In genomic region chr11:72012897-72013721, GRCh38 we compare ENCODE assay signal across 9 cellular contexts. TPM values are rescaled to one million over a fixed set of nuclear protein-coding genes. Genes with fewer than 3 reads are reported as not detected.
A peak's percentile ranks its signal among the peaks of the same experiment; 100 is the strongest.
DNase-seq lines count a peak whose midpoint lies in the region; ATAC-seq, FAIRE-seq and TF ChIP-seq lines count a peak whose summit lies in the region.
"Had no signal": no experiment of that assay in that cellular context is flagged by ENCODE, and none has a peak within 500 bp of the region (broad histone marks: within the 10 kb centered on the region; RNA-seq: fewer than 3 reads in every experiment).

No MANE protein-coding gene starts in this region.

- TF ChIP-seq RAD21 in K562 (CRISPR knock-in tag; conservative IDR thresholded peaks at IDR 0.05 in 1 of 2, IDR thresholded peaks at IDR 0.05 in 1 of 2) = no peak

- intact Hi-C loops in K562 (cut with micrococcal nuclease) = no loop called here
- intact Hi-C loops in gastrocnemius medialis (cut with DNase I; ENCODE audit: low total_unique reads) = no loop called here

- H4K20me1 ChIP-seq in K562 (replicated peaks; ENCODE audit: control insufficient read depth, insufficient read depth, low read length) = peaks cover 5% of the 10 kb centered on the region; the same call in 1 of the 2 replicates

- in situ Hi-C loops in K562 (cut with MboI) = no loop called here
- in situ Hi-C loops in gastrocnemius medialis (cut with MboI; ENCODE audit: low sequenced_read_pairs in 4 of 4) = no loop called here
- in situ Hi-C loops in HAP-1 (cut with MboI; ENCODE audit: low sequenced_read_pairs) = no loop called here

- TF ChIP-seq CTCF in K562 (IDR thresholded peaks at IDR 0.05 in 2 of 3, conservative IDR thresholded peaks at IDR 0.05 in 1 of 3; ENCODE audit: insufficient read depth in 2 of 3, low read depth in 1 of 3, low read length in 3 of 3) (no peak), gastrocnemius medialis (IDR thresholded peaks at IDR 0.05 in 4 of 5, conservative IDR thresholded peaks at IDR 0.05 in 1 of 5) (no peak), foreskin fibroblast (IDR thresholded peaks at IDR 0.05; ENCODE audit: low read depth, low read length) (no peak)

- H3K36me3 ChIP-seq in K562 (ENCODE audit: control insufficient read depth, insufficient read depth, low read length) = peaks cover 96% of the 10 kb centered on the region
- H3K36me3 ChIP-seq in gastrocnemius medialis = peaks cover 0 to 89% of the 10 kb centered on the region in 2 donors
- peaks cover 90% of the 10 kb centered on the region for H3K36me3 ChIP-seq in HAP-1 (replicated peaks)

- H3K4me1 ChIP-seq in K562 (replicated peaks in 1 of 2; ENCODE audit: control insufficient read depth in 2 of 2, insufficient read depth in 2 of 2, low read length in 2 of 2) (peaks cover 0 to 7% of the 10 kb centered on the region in 2 experiments; a peak in 1 of 5 replicates), gastrocnemius medialis (peaks cover 43 to 44% of the 10 kb centered on the region in 2 donors), HAP-1 (no peaks in the 10 kb centered on the region)

- BruUV-seq in K562 (replicated peaks; lab: Mats Ljungman, UMichigan) = no TSS peak

- TF ChIP-seq POLR2A in K562 (conservative IDR thresholded peaks at IDR 0.05) = no peak
- no peak for TF ChIP-seq POLR2A in gastrocnemius medialis (IDR thresholded peaks at IDR 0.05)

- H3K9ac ChIP-seq in K562 (ENCODE audit: insufficient read depth in 1 of 2, low read depth in 2 of 2, low read length in 2 of 2) = peak overlapping the region in 1 of 2 experiments; percentile 10; a peak in 1 of 4 replicates

- TF ChIP-seq EP300 in K562 (IDR thresholded peaks at IDR 0.05; ENCODE audit: low read length) = no peak

- CTCF ChIA-PET in K562 (lab: Yijun Ruan, JAX; ENCODE audit: low intra/inter-chr PET ratio) = no interaction called here

- no peak overlapping the region for H3K27ac ChIP-seq in K562 (ENCODE audit: extremely low read depth, low read depth, low read length)
- H3K27ac ChIP-seq in gastrocnemius medialis = peak overlapping the region; percentile 28 to 66 (median 50)

- H3K4me2 ChIP-seq in K562 (ENCODE audit: insufficient read depth, low read length) = no peak overlapping the region

- H3K27me3 ChIP-seq in K562 (ENCODE audit: control insufficient read depth in 2 of 2, insufficient read depth in 2 of 2, low read length in 2 of 2) (no peaks in the 10 kb centered on the region), gastrocnemius medialis (no peaks in the 10 kb centered on the region), HAP-1 (ENCODE audit: low read depth) (no peaks in the 10 kb centered on the region)

- no peak overlapping the region for H3K4me3 ChIP-seq in K562
- H3K4me3 ChIP-seq in gastrocnemius medialis = no peak overlapping the region
- no peak overlapping the region for H3K4me3 ChIP-seq in foreskin fibroblast (ENCODE audit: low read depth in 1 of 2, low read length in 2 of 2)
- H3K4me3 ChIP-seq in HAP-1 = no peak overlapping the region

- no peaks in the 10 kb centered on the region for H3K9me1 ChIP-seq in K562 (ENCODE audit: control insufficient read depth, insufficient read depth, low read length)

- POLR2A ChIA-PET in K562 (lab: Yijun Ruan, JAX) = interaction anchor here (0.6 to 2.2 kb wide), 6 partner anchors 10 to 418 kb away, joined by 3 to 7 read pairs (median 4); no protein-coding TSS in a partner anchor

- H3K9me3 ChIP-seq in K562 (replicated peaks; ENCODE audit: control insufficient read depth, insufficient read depth, low read depth, low read length) (no peaks in the 10 kb centered on the region), gastrocnemius medialis (no peaks in the 10 kb centered on the region), HAP-1 (no peaks in the 10 kb centered on the region)

- H3K79me2 ChIP-seq in K562 (ENCODE audit: control insufficient read depth, insufficient read depth, low read length) = no peaks in the 10 kb centered on the region

- ATAC-seq in K562 (no peak), gastrocnemius medialis (peak; percentile 73 to 77), HG02884 (IDR thresholded peaks at IDR 0.05; ENCODE audit: unreplicated experiment) (no peak)

- no peak overlapping the region for H2AFZ ChIP-seq in K562 (ENCODE audit: low read depth, low read length)

- peak; percentile 63 for DNase-seq in EH (ENCODE audit: low read depth)
- DNase-seq in K562 (ENCODE audit: extremely low read depth in 1 of 4, low spot score in 3 of 4) = no peak
- DNase-seq in hypothalamus (lab: John Stamatoyannopoulos, UW) = peak in 35 of 51 donors; percentile 23 to 87 (median 69)
- DNase-seq in gastrocnemius medialis = peak; percentile 70 to 90
- DNase-seq in SHP77 treated with DMSO at 0.1 percent for 48 hours (lab: John Stamatoyannopoulos, UW) = no peak
- DNase-seq in foreskin fibroblast = no peak
- DNase-seq in HAP-1 (ENCODE audit: low spot score in 2 of 2) = no peak
- DNase-seq: amniotic stem cell had no signal

- FAIRE-seq in K562 (lab: Jason Lieb, UNC) = no peak

- 88% methylated on average over 25 of the region's 33 CpGs for WGBS in K562 (ENCODE audit: insufficient coverage, low coverage, missing lambda C conversion rate)

TF ChIP-seq in K562, 482 proteins besides CTCF, POLR2A, EP300 and RAD21 (continues in another document):
- TF ChIP-seq ZNF445 (CRISPR knock-in tag; IDR thresholded peaks at IDR 0.05; ENCODE audit: low read depth) (no peak), STAT5B (CRISPR knock-in tag; IDR thresholded peaks at IDR 0.05) (no peak), PURB (CRISPR knock-in tag; IDR thresholded peaks at IDR 0.05; ENCODE audit: low read depth) (no peak), GABPB1 (CRISPR knock-in tag; IDR thresholded peaks at IDR 0.05) (no peak), MCM2 (IDR thresholded peaks at IDR 0.05; ENCODE audit: low read depth) (no peak), POLR2G (IDR thresholded peaks at IDR 0.05; ENCODE audit: low read depth, low read length) (peak; percentile 70), ZNF324 (CRISPR knock-in tag; IDR thresholded peaks at IDR 0.05) (no peak), PKNOX1 (IDR thresholded peaks at IDR 0.05) (no peak), RNF2 (IDR thresholded peaks at IDR 0.05) (no peak), NR4A1 (CRISPR knock-in tag; IDR thresholded peaks at IDR 0.05) (no peak), NR4A1 (tag; IDR thresholded peaks at IDR 0.05) (no peak), MYNN (IDR thresholded peaks at IDR 0.05) (no peak), MYNN (CRISPR knock-in tag; IDR thresholded peaks at IDR 0.05) (no peak)

RNA-seq across cellular contexts. Expression of gene IL18BP, which starts 14.4 kb away (rescaled TPM):
- total RNA-seq in K562 (2011; cell fraction: chromatin; rRNA removed; ENCODE audit: low replicate concordance) = 50.1 and 71.5 TPM in 2 replicates
- 32.2 and 35.4 TPM in 2 replicates for total RNA-seq in K562 (2011; cell fraction: nucleolus; rRNA removed)
- total RNA-seq in K562 (2011; cell fraction: nucleoplasm; rRNA removed) = 35.9 and 50.0 TPM in 2 replicates
- total RNA-seq in K562 (2014; rRNA removed) = 2.1 and 2.9 TPM in 2 replicates
- 2.7 and 3.2 TPM in 2 replicates for total RNA-seq in K562 (2014; rRNA removed; fragmentation: Illumina TruSeq; extraction: Trizol)
- 3.2 and 3.5 TPM in 2 replicates for total RNA-seq in K562 (2015; rRNA removed; fragmentation: Illumina TruSeq; extraction: Trizol)
- total RNA-seq in K562 (2021) = 5.2 and 9.4 TPM in 2 replicates
- 6.4 and 10.7 TPM in 2 replicates for polyA plus RNA-seq in K562 (2011; rRNA removed)
- polyA plus RNA-seq in K562 (2011; cell fraction: cytosol; rRNA removed) = 9.9 and 10.0 TPM in 2 replicates
- polyA plus RNA-seq in K562 (2011; cell fraction: nucleus; rRNA removed) = 56.7 and 61.5 TPM in 2 replicates
- polyA plus RNA-seq in K562 (2012) = 5.7 and 12.3 TPM in 2 replicates
- polyA plus RNA-seq in K562 (2014; fragmentation: Illumina TruSeq; extraction: Trizol) = 6.1 TPM in 2 replicates
- under 1 TPM; 0.34 to 0.35 TPM for polyA plus RNA-seq in K562 (2014; fragmentation: Nextera tagmentation; extraction: Ambion mirVana)
- 6.3 and 7.2 TPM in 2 replicates for polyA plus RNA-seq in K562 (2014; rRNA removed)
- 9.5 and 10.0 TPM in 2 replicates for polyA minus RNA-seq in K562 (2011; rRNA and poly(A)+ RNA removed)
- polyA minus RNA-seq in K562 (2011; cell fraction: cytosol; rRNA and poly(A)+ RNA removed) = 2.2 and 3.4 TPM in 2 replicates
- 11.3 and 13.7 TPM in 2 replicates for polyA minus RNA-seq in K562 (2011; cell fraction: nucleus; rRNA and poly(A)+ RNA removed)
- total RNA-seq in gastrocnemius medialis = 1 to 10 TPM in 3 of 4 donors, under 1 TPM in 1; 0.91 to 3.0 (median 2.5) TPM

Comparison
In these comparisons a context has a peak if more than half of its experiments do, and no peak if none do; other contexts are left out.
1. DNase-seq: peak in EH (single experiment), hypothalamus (35 of 51) and gastrocnemius medialis (2 of 2); none in K562 (0 of 4), SHP77 treated with DMSO at 0.1 percent for 48 hours (single experiment), foreskin fibroblast (0 of 2) and HAP-1 (0 of 2).
2. ATAC-seq: peak in gastrocnemius medialis (2 of 2); none in K562 (single experiment) and HG02884 (single experiment).